ENCODE assay signal across 13 cellular contexts in the genomic region with DNA sequence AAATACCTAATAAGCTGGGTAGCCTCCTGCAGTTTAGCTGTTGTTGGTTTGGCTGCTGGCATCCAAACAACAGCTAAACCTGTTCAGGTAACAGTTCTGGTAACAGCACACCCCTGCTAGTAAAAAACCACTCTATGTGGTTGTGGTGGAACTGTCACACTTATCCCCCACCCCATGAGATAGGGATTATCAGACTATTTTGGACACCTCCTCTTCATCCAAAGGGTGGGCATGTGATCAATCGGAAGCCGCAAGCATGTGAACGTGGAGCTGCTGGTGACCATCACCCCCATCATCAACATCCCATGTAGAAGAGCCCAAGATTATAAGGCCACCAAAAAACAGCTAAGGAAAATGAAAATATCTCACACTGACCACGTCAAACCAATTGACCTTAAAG. TPM values are rescaled to one million over a fixed set of nuclear protein-coding genes. Genes with fewer than 3 reads are reported as not detected.
DNase-seq lines count a peak whose midpoint lies in the region; ATAC-seq and TF ChIP-seq lines count a peak whose summit lies in the region.
"Had no signal": no experiment of that assay in that cellular context is flagged by ENCODE, and none has a peak within 500 bp of the region (broad histone marks: within the 10 kb centered on the region; RNA-seq: fewer than 3 reads in every experiment).

No MANE protein-coding gene starts in this region.

- DNase-seq in GM23248: no peak
- DNase-seq in T-cell: no peak
- no peak for DNase-seq in mesothelial cell of epicardium (ENCODE audit: low spot score in 2 of 2, unreplicated experiment in 2 of 2)
- DNase-seq in stimulated activated naive B cell treated with anti-CD40 and anti-IgM and Interleukin-4, amounts not matched to agents 10 μg/mL and 1 μg/mL and 100 μg/mL, for 72 hours: no peak
- no peak for DNase-seq in midbrain (lab: John Stamatoyannopoulos, UW)
- DNase-seq: cortex of kidney, Kasumi-1, NCI-H2029 treated with DMSO at 0.1 percent for 48 hours, retina, SJCRH30 had no signal

- H3K27ac Mint-ChIP-seq in T-cell: no peak overlapping the region
- H3K27ac Mint-ChIP-seq in mesothelial cell of epicardium: peak overlapping the region; percentile 48
- no peak overlapping the region for H3K27ac Mint-ChIP-seq in stimulated activated naive B cell treated with anti-CD40 and anti-IgM and Interleukin-4, amounts not matched to agents 10 μg/mL and 1 μg/mL and 100 μg/mL, for 72 hours

- H3K4me1 ChIP-seq in BLaER1 (peaks cover 26% of the 10 kb centered on the region), GM23248 (ENCODE audit: insufficient read depth) (peaks cover 19% of the 10 kb centered on the region)

- H3K4me1 Mint-ChIP-seq in T-cell: peaks cover 57 to 66% (median 61%) of the 10 kb centered on the region in 3 donors
- H3K4me1 Mint-ChIP-seq in mesothelial cell of epicardium: peaks cover 29% of the 10 kb centered on the region
- H3K4me1 Mint-ChIP-seq in stimulated activated naive B cell treated with anti-CD40 and anti-IgM and Interleukin-4, amounts not matched to agents 10 μg/mL and 1 μg/mL and 100 μg/mL, for 72 hours: peaks cover 27 to 45% of the 10 kb centered on the region in 2 donors

- no peak overlapping the region for H3K4me3 ChIP-seq in BLaER1
- peak overlapping the region; percentile 97; the same call in 1 of the 2 replicates for H3K4me3 ChIP-seq in GM23248
- H3K4me3 ChIP-seq: SJCRH30 had no signal

- peaks cover 61% of the 10 kb centered on the region for H4K20me1 ChIP-seq in BLaER1
- no peaks in the 10 kb centered on the region for H4K20me1 ChIP-seq in GM23248 (ENCODE audit: insufficient read depth)

- WGBS in GM23248 (ENCODE audit: low coverage in 1 of 2, low lambda C conversion rate in 2 of 2, missing lambda C conversion rate in 2 of 2), 2 experiments: 64 to 70% methylated on average over 4 of the region's 4 CpGs

- peaks cover 8% of the 10 kb centered on the region for H3F3A ChIP-seq in GM23248 (ENCODE audit: insufficient read depth)

- CTCF ChIA-PET in T-cell (lab: Charles Lee): interaction anchor here in 1 of 2 donors (3.8 kb wide), 1 partner anchor 13 kb away, joined by 19 read pairs; no protein-coding TSS in a partner anchor

- H3K36me3 ChIP-seq in BLaER1 (peaks cover 42% of the 10 kb centered on the region), GM23248 (ENCODE audit: low read depth) (no peaks in the 10 kb centered on the region)

- H3K4me3 Mint-ChIP-seq in T-cell (peak overlapping the region; percentile 32 to 98 (median 88)), mesothelial cell of epicardium (peak overlapping the region; percentile 16)
- peak overlapping the region in 1 of 2 donors; percentile 98 for H3K4me3 Mint-ChIP-seq in stimulated activated naive B cell treated with anti-CD40 and anti-IgM and Interleukin-4, amounts not matched to agents 10 μg/mL and 1 μg/mL and 100 μg/mL, for 72 hours

- no peaks in the 10 kb centered on the region for H3K9me2 ChIP-seq in GM23248 (ENCODE audit: insufficient read depth)

- H3K9ac ChIP-seq in BLaER1 (no peak overlapping the region; the same call in 1 of the 2 replicates), GM23248 (no peak overlapping the region)

- POLR2A ChIA-PET in T-cell (lab: Charles Lee): no interaction called here

- H3K9me3 ChIP-seq in BLaER1 (no peaks in the 10 kb centered on the region), GM23248 (ENCODE audit: low read depth) (no peaks in the 10 kb centered on the region)
- H3K9me3 ChIP-seq: SJCRH30 had no signal

- no peak for TF ChIP-seq CTCF in mesothelial cell of epicardium (IDR thresholded peaks at IDR 0.05; ENCODE audit: unreplicated experiment)

- no peak overlapping the region for H3K27ac ChIP-seq in BLaER1
- H3K27ac ChIP-seq in GM23248: no peak overlapping the region
- H3K27ac ChIP-seq: SJCRH30 had no signal

- in situ Hi-C loops in GM23248 (cut with MboI): no loop called here

- ATAC-seq in T-cell (replicated peaks in 1 of 4): no peak
- ATAC-seq in stimulated activated naive B cell treated with anti-CD40 and anti-IgM and Interleukin-4, amounts not matched to agents 10 μg/mL and 1 μg/mL and 100 μg/mL, for 72 hours (replicated peaks): no peak
- no peak for ATAC-seq in HG03280 (IDR thresholded peaks at IDR 0.05; ENCODE audit: unreplicated experiment)
- ATAC-seq in HG02763 (IDR thresholded peaks at IDR 0.05; ENCODE audit: unreplicated experiment): no peak

- peak overlapping the region; percentile 64 for H3K4me2 ChIP-seq in BLaER1
- no peak overlapping the region for H3K4me2 ChIP-seq in GM23248 (ENCODE audit: unreplicated experiment)

- no peaks in the 10 kb centered on the region for H3K9me3 Mint-ChIP-seq in T-cell
- no peaks in the 10 kb centered on the region for H3K9me3 Mint-ChIP-seq in mesothelial cell of epicardium
- no peaks in the 10 kb centered on the region for H3K9me3 Mint-ChIP-seq in stimulated activated naive B cell treated with anti-CD40 and anti-IgM and Interleukin-4, amounts not matched to agents 10 μg/mL and 1 μg/mL and 100 μg/mL, for 72 hours

- no peak overlapping the region for H2AFZ ChIP-seq in GM23248

- H3K27me3 ChIP-seq in BLaER1 (no peaks in the 10 kb centered on the region), GM23248 (replicated peaks; ENCODE audit: insufficient read depth) (no peaks in the 10 kb centered on the region)
- H3K27me3 ChIP-seq: SJCRH30 had no signal

- H3K27me3 Mint-ChIP-seq in T-cell: no peaks in the 10 kb centered on the region
- no peaks in the 10 kb centered on the region for H3K27me3 Mint-ChIP-seq in mesothelial cell of epicardium (ENCODE audit: low read depth)
- no peaks in the 10 kb centered on the region for H3K27me3 Mint-ChIP-seq in stimulated activated naive B cell treated with anti-CD40 and anti-IgM and Interleukin-4, amounts not matched to agents 10 μg/mL and 1 μg/mL and 100 μg/mL, for 72 hours

- H3K79me2 ChIP-seq in GM23248 (ENCODE audit: insufficient read depth): peaks cover 74% of the 10 kb centered on the region

- H3K36me3 Mint-ChIP-seq in T-cell (peaks cover 6% of the 10 kb centered on the region), mesothelial cell of epicardium (peaks cover 6% of the 10 kb centered on the region)
- peaks cover 20 to 33% of the 10 kb centered on the region in 2 donors for H3K36me3 Mint-ChIP-seq in stimulated activated naive B cell treated with anti-CD40 and anti-IgM and Interleukin-4, amounts not matched to agents 10 μg/mL and 1 μg/mL and 100 μg/mL, for 72 hours

RNA-seq across cellular contexts. Expression of gene MTPAP, which starts 2.5 kb away (rescaled TPM):
- 8.9 and 15.6 TPM in 2 replicates for total RNA-seq in GM23248 (2014; rRNA removed; shearing (Covaris generic))
- 25.1 and 28.9 TPM in 2 replicates for polyA plus RNA-seq in GM23248 (2016; fragmentation: Nextera tagmentation; extraction: Ambion mirVana)
- total RNA-seq in T-cell (10 to 100 TPM; 20.9 to 34.7 (median 22.3) TPM), mesothelial cell of epicardium (38.4 to 39.7 TPM (median 38.6 TPM) in 3 replicates)
